In genomic region chr7:107744345-107744750, GRCh38 we compare ENCODE assay signal across 8 cellular contexts. TPM values are rescaled to one million over a fixed set of nuclear protein-coding genes. Genes with fewer than 3 reads are reported as not detected.
A peak's percentile ranks its signal among the peaks of the same experiment; 100 is the strongest.
DNase-seq lines count a peak whose midpoint lies in the region; ATAC-seq lines count a peak whose summit lies in the region.

No MANE protein-coding gene starts in this region.

- H3K4me1 Mint-ChIP-seq in CD4-positive, CD25-positive, alpha-beta regulatory T cell, result peaks cover 26 to 58% (median 50%) of the 10 kb centered on the region in 4 donors
- H3K4me1 Mint-ChIP-seq in stimulated activated naive B cell treated with anti-CD40 and anti-IgM and Interleukin-4, amounts not matched to agents 10 μg/mL and 1 μg/mL and 100 μg/mL, for 72 hours, result peaks cover 17 to 35% of the 10 kb centered on the region in 2 donors

- H3K4me3 ChIP-seq in CD4-positive, CD25-positive, alpha-beta regulatory T cell (ENCODE audit: low read depth, low read length), result peak overlapping the region; percentile 99
- peak overlapping the region; percentile 88 for H3K4me3 ChIP-seq in iPS-11a (ENCODE audit: low read depth, low read length)

- peaks cover 7% of the 10 kb centered on the region for H3K36me3 Mint-ChIP-seq in CD4-positive, CD25-positive, alpha-beta regulatory T cell
- H3K36me3 Mint-ChIP-seq in activated naive CD4-positive, alpha-beta T cell treated with anti-CD3 and anti-CD28 coated beads, Interleukin-2, amount 50 U/mL, for 72 hours, result peaks cover 16 to 23% of the 10 kb centered on the region in 2 donors
- H3K36me3 Mint-ChIP-seq in stimulated activated naive B cell treated with anti-CD40 and anti-IgM and Interleukin-4, amounts not matched to agents 10 μg/mL and 1 μg/mL and 100 μg/mL, for 72 hours, result peaks cover 0 to 6% of the 10 kb centered on the region in 2 donors

- ATAC-seq in CD4-positive, CD25-positive, alpha-beta regulatory T cell (ENCODE audit: low read depth in 2 of 2), result peak; percentile 24 to 32
- peak; percentile 33 for ATAC-seq in GM19452 (IDR thresholded peaks at IDR 0.05; ENCODE audit: unreplicated experiment)
- peak; percentile 35 for ATAC-seq in HG03460 (IDR thresholded peaks at IDR 0.05; ENCODE audit: unreplicated experiment)
- ATAC-seq in activated naive CD4-positive, alpha-beta T cell treated with anti-CD3 and anti-CD28 coated beads, Interleukin-2, amount 50 U/mL, for 72 hours, result peak; percentile 42 to 56
- peak; percentile 53 to 57 for ATAC-seq in stimulated activated naive B cell treated with anti-CD40 and anti-IgM and Interleukin-4, amounts not matched to agents 10 μg/mL and 1 μg/mL and 100 μg/mL, for 72 hours (replicated peaks)

- no peak for DNase-seq in CD4-positive, CD25-positive, alpha-beta regulatory T cell
- peak in 1 of 2 donors; percentile 85 for DNase-seq in activated naive CD4-positive, alpha-beta T cell treated with anti-CD3 and anti-CD28 coated beads, Interleukin-2, amount 50 U/mL, for 72 hours (ENCODE audit: low spot score in 2 of 2)
- no peak for DNase-seq in stimulated activated naive B cell treated with anti-CD40 and anti-IgM and Interleukin-4, amounts not matched to agents 10 μg/mL and 1 μg/mL and 100 μg/mL, for 72 hours
- no peak for DNase-seq in foreskin melanocyte
- no peak for DNase-seq in putamen (ENCODE audit: low spot score)

- H3K36me3 ChIP-seq in CD4-positive, CD25-positive, alpha-beta regulatory T cell (ENCODE audit: control insufficient read depth, insufficient read depth, low read length), result peaks cover 6% of the 10 kb centered on the region

- H3K4me1 ChIP-seq in CD4-positive, CD25-positive, alpha-beta regulatory T cell (ENCODE audit: control insufficient read depth, insufficient read depth, low read length, poor library complexity, severe bottlenecking), result peaks cover 62% of the 10 kb centered on the region

- H3K9me3 Mint-ChIP-seq in CD4-positive, CD25-positive, alpha-beta regulatory T cell, result peaks cover 0 to 1% (median 0%) of the 10 kb centered on the region in 7 donors
- no peaks in the 10 kb centered on the region for H3K9me3 Mint-ChIP-seq in activated naive CD4-positive, alpha-beta T cell treated with anti-CD3 and anti-CD28 coated beads, Interleukin-2, amount 50 U/mL, for 72 hours
- no peaks in the 10 kb centered on the region for H3K9me3 Mint-ChIP-seq in stimulated activated naive B cell treated with anti-CD40 and anti-IgM and Interleukin-4, amounts not matched to agents 10 μg/mL and 1 μg/mL and 100 μg/mL, for 72 hours

- H3K27me3 ChIP-seq in CD4-positive, CD25-positive, alpha-beta regulatory T cell (ENCODE audit: control insufficient read depth, insufficient read depth, low read length), result no peaks in the 10 kb centered on the region

- no peaks in the 10 kb centered on the region for H3K9me3 ChIP-seq in CD4-positive, CD25-positive, alpha-beta regulatory T cell (ENCODE audit: control insufficient read depth in 2 of 2, low read length in 2 of 2)

- peak overlapping the region; percentile 100 for H3K27ac ChIP-seq in CD4-positive, CD25-positive, alpha-beta regulatory T cell (ENCODE audit: insufficient read depth, low read length, poor library complexity, severe bottlenecking)

- peak overlapping the region; percentile 89 to 100 (median 98) for H3K4me3 Mint-ChIP-seq in CD4-positive, CD25-positive, alpha-beta regulatory T cell
- H3K4me3 Mint-ChIP-seq in stimulated activated naive B cell treated with anti-CD40 and anti-IgM and Interleukin-4, amounts not matched to agents 10 μg/mL and 1 μg/mL and 100 μg/mL, for 72 hours, result peak overlapping the region; percentile 98 to 100

- H3K27ac Mint-ChIP-seq in CD4-positive, CD25-positive, alpha-beta regulatory T cell, result peak overlapping the region; percentile 100
- H3K27ac Mint-ChIP-seq in activated naive CD4-positive, alpha-beta T cell treated with anti-CD3 and anti-CD28 coated beads, Interleukin-2, amount 50 U/mL, for 72 hours, result peak overlapping the region; percentile 99 to 100
- peak overlapping the region; percentile 99 for H3K27ac Mint-ChIP-seq in stimulated activated naive B cell treated with anti-CD40 and anti-IgM and Interleukin-4, amounts not matched to agents 10 μg/mL and 1 μg/mL and 100 μg/mL, for 72 hours

- peaks cover 9% of the 10 kb centered on the region for H3K27me3 Mint-ChIP-seq in CD4-positive, CD25-positive, alpha-beta regulatory T cell
- H3K27me3 Mint-ChIP-seq in stimulated activated naive B cell treated with anti-CD40 and anti-IgM and Interleukin-4, amounts not matched to agents 10 μg/mL and 1 μg/mL and 100 μg/mL, for 72 hours, result no peaks in the 10 kb centered on the region

RNA-seq across cellular contexts. Expression of gene CBLL1, which starts 0.4 kb away (rescaled TPM):
- total RNA-seq in CD4-positive, CD25-positive, alpha-beta regulatory T cell, result 66.9 TPM
- 100 to 1,000 TPM; 127 to 150 (median 143) TPM for polyA plus RNA-seq in CD4-positive, CD25-positive, alpha-beta regulatory T cell
- total RNA-seq in activated naive CD4-positive, alpha-beta T cell treated with anti-CD3 and anti-CD28 coated beads, Interleukin-2, amount 50 U/mL, for 72 hours, result 10 to 100 TPM; 36.8 to 48.9 TPM

RNA-seq across cellular contexts. Expression of gene SLC26A3, which starts 58.7 kb away (rescaled TPM):
- total RNA-seq in CD4-positive, CD25-positive, alpha-beta regulatory T cell, result not detected
- polyA plus RNA-seq in CD4-positive, CD25-positive, alpha-beta regulatory T cell, result under 1 TPM in 1 of 4 donors, not detected in 3; 0.26 TPM
- total RNA-seq in activated naive CD4-positive, alpha-beta T cell treated with anti-CD3 and anti-CD28 coated beads, Interleukin-2, amount 50 U/mL, for 72 hours, result not detected
